In the genomic region with DNA sequence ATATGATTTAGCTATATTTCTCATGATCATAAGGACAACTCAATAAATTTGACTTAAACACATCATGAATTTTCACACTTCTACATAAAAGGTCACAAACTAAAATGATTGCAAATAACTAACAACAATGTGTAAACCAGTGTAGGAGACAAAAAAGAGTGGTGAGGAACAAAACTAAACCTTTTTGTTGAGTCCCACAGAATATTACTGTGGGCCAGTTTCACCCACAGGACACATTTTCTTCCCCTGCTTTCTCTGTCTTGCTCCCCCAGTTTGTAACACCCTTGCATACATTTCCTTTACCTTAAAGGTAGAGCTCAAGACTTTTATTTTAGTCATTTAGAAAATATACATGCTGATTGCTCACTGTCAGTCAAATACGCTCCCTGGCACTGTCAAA, we compare ENCODE assay signal across 21 cellular contexts.
A peak's percentile ranks its signal among the peaks of the same experiment; 100 is the strongest.
DNase-seq lines count a peak whose midpoint lies in the region; ATAC-seq, FAIRE-seq and TF ChIP-seq lines count a peak whose summit lies in the region.
"Had no signal": no experiment of that assay in that cellular context is flagged by ENCODE, and none has a peak within 500 bp of the region (broad histone marks: within the 10 kb centered on the region; RNA-seq: fewer than 3 reads in every experiment).

No MANE protein-coding gene starts in this region.

- POLR2A ChIA-PET in GM10248 (lab: Yijun Ruan, JAX): no interaction called here

- TF ChIP-seq POLR2A in upper lobe of left lung (IDR thresholded peaks at IDR 0.05): no peak

- CTCF ChIA-PET in GM10248 (lab: Yijun Ruan, JAX): interaction anchor here (2.1 to 3.9 kb wide), 7 partner anchors 9 to 600 kb away, joined by 11 to 19 read pairs (median 12); no protein-coding TSS in a partner anchor

- no peaks in the 10 kb centered on the region for H4K20me1 ChIP-seq in GM23338 (replicated peaks; ENCODE audit: insufficient read depth)
- H4K20me1 ChIP-seq in MM.1S (ENCODE audit: insufficient read depth, low read length): no peaks in the 10 kb centered on the region

- no peaks in the 10 kb centered on the region; the same call in 2 of the 3 replicates for H3K36me3 Mint-ChIP-seq in GM23338 (ENCODE audit: low read depth)
- H3K36me3 Mint-ChIP-seq: CD8-positive, alpha-beta memory T cell; IgD-negative memory B cell had no signal

- WGBS in upper lobe of left lung, 2 donors: 65 to 69% methylated on average over 1 of the region's 1 CpG

- no peak overlapping the region for H3K4me3 Mint-ChIP-seq in GM23338
- H3K4me3 Mint-ChIP-seq: CD8-positive, alpha-beta memory T cell; IgD-negative memory B cell; T-helper 1 cell treated with Interleukin-12 subunit alpha and Interleukin-12 subunit beta and Interleukin-4 antibody, amounts not matched to agents 30 μg/mL and 1 μg/mL, for 36 hours had no signal

- TF ChIP-seq EP300 in upper lobe of left lung (IDR thresholded peaks at IDR 0.05): no peak

- H3K9me2 ChIP-seq in GM23338 (ENCODE audit: insufficient read depth) (no peaks in the 10 kb centered on the region), MM.1S (replicated peaks; ENCODE audit: insufficient read depth, low read length) (no peaks in the 10 kb centered on the region)
- H3K9me2 ChIP-seq: SK-N-SH had no signal

- no peak for ATAC-seq in GM23338
- peak; percentile 36 to 52 for ATAC-seq in upper lobe of left lung (ENCODE audit: low FRiP score in 2 of 2)
- ATAC-seq: HCT116 had no signal

- H3K79me2 ChIP-seq in GM23338 (replicated peaks; ENCODE audit: insufficient read depth) (no peaks in the 10 kb centered on the region), MM.1S (ENCODE audit: low read length) (no peaks in the 10 kb centered on the region)

- H3K4me1 Mint-ChIP-seq in GM23338: no peaks in the 10 kb centered on the region
- H3K4me1 Mint-ChIP-seq: CD8-positive, alpha-beta memory T cell; IgD-negative memory B cell had no signal

- H3K27ac Mint-ChIP-seq in GM23338: no peak overlapping the region
- H3K27ac Mint-ChIP-seq: CD8-positive, alpha-beta memory T cell; IgD-negative memory B cell; T-helper 1 cell treated with Interleukin-12 subunit alpha and Interleukin-12 subunit beta and Interleukin-4 antibody, amounts not matched to agents 30 μg/mL and 1 μg/mL, for 36 hours had no signal

- H3K9me3 ChIP-seq in MM.1S (replicated peaks; ENCODE audit: insufficient read depth, low read length): no peaks in the 10 kb centered on the region
- no peaks in the 10 kb centered on the region for H3K9me3 ChIP-seq in upper lobe of left lung
- H3K9me3 ChIP-seq: SK-N-SH had no signal

- H3K9me3 Mint-ChIP-seq in GM23338: peaks cover 13% of the 10 kb centered on the region
- H3K9me3 Mint-ChIP-seq: CD8-positive, alpha-beta memory T cell; IgD-negative memory B cell; T-helper 1 cell treated with Interleukin-12 subunit alpha and Interleukin-12 subunit beta and Interleukin-4 antibody, amounts not matched to agents 30 μg/mL and 1 μg/mL, for 36 hours had no signal

- H3K27me3 ChIP-seq in GM23338 (ENCODE audit: insufficient read depth): no peaks in the 10 kb centered on the region
- no peaks in the 10 kb centered on the region for H3K27me3 ChIP-seq in MM.1S (replicated peaks; ENCODE audit: insufficient read depth, low read length)
- H3K27me3 ChIP-seq in bronchial epithelial cell (ENCODE audit: control insufficient read depth, insufficient read depth, low read length): no peaks in the 10 kb centered on the region
- H3K27me3 ChIP-seq in upper lobe of left lung: no peaks in the 10 kb centered on the region

- no peaks in the 10 kb centered on the region for H3K27me3 Mint-ChIP-seq in GM23338 (ENCODE audit: insufficient read depth, low read depth, poor library complexity)
- H3K27me3 Mint-ChIP-seq: IgD-negative memory B cell had no signal

- peak overlapping the region; percentile 7; the same call in 1 of the 2 replicates for H3K4me3 ChIP-seq in GM23338
- H3K4me3 ChIP-seq in MM.1S (ENCODE audit: low read length): no peak overlapping the region
- H3K4me3 ChIP-seq in bronchial epithelial cell (ENCODE audit: low read depth, low read length): no peak overlapping the region
- H3K4me3 ChIP-seq in upper lobe of left lung: no peak overlapping the region

- no peak overlapping the region for H3K4me2 ChIP-seq in GM23338
- peak overlapping the region; percentile 12; the same call in 1 of the 2 replicates for H3K4me2 ChIP-seq in MM.1S (ENCODE audit: low read depth, low read length)
- H3K4me2 ChIP-seq: SK-N-SH had no signal

- FAIRE-seq in bronchial epithelial cell (lab: Jason Lieb, UNC): peak; percentile 95

- no peaks in the 10 kb centered on the region for H3F3A ChIP-seq in GM23338 (replicated peaks; ENCODE audit: low read depth)
- H3F3A ChIP-seq in MM.1S (ENCODE audit: insufficient read depth, low read length): peaks cover 4% of the 10 kb centered on the region; the same call in 1 of the 2 replicates

- H3K36me3 ChIP-seq in GM23338 (ENCODE audit: insufficient read depth): peaks cover 10% of the 10 kb centered on the region; the same call in 1 of the 2 replicates
- no peaks in the 10 kb centered on the region for H3K36me3 ChIP-seq in MM.1S (replicated peaks; ENCODE audit: insufficient read depth, low read length)
- no peaks in the 10 kb centered on the region for H3K36me3 ChIP-seq in bronchial epithelial cell (ENCODE audit: control insufficient read depth, insufficient read depth, low read length)
- no peaks in the 10 kb centered on the region for H3K36me3 ChIP-seq in upper lobe of left lung

- no peak overlapping the region for H3K9ac ChIP-seq in MM.1S (ENCODE audit: low read length)
- H3K9ac ChIP-seq: SK-N-SH had no signal

- H3K4me1 ChIP-seq in GM23338 (ENCODE audit: insufficient read depth) (no peaks in the 10 kb centered on the region), MM.1S (ENCODE audit: low read length) (peaks cover 10% of the 10 kb centered on the region), upper lobe of left lung (no peaks in the 10 kb centered on the region)

- no peak for DNase-seq in GM23338 (ENCODE audit: low spot score)
- peak; percentile 18 for DNase-seq in MM.1S
- DNase-seq in bronchial epithelial cell (ENCODE audit: low read depth): no peak
- DNase-seq in upper lobe of left lung: no peak
- DNase-seq in HCEC 1CT: no peak
- no peak for DNase-seq in GM10248 (ENCODE audit: extremely low spot score)
- no peak for DNase-seq in NCI-H1105 treated with DMSO at 0.1 percent for 48 hours (lab: John Stamatoyannopoulos, UW)
- DNase-seq: C1 segment of cervical spinal cord; CD8-positive, alpha-beta memory T cell; GOT3; MV-4-11; NCI-H1105; NCI-H2029; NCI-H2227 treated with DMSO at 0.1 percent for 48 hours; NCI-H526 treated with DMSO at 0.1 percent for 48 hours; SIG-M5; SK-N-SH; SW 1271 had no signal

- no peak overlapping the region for H3K27ac ChIP-seq in GM23338 (ENCODE audit: low read depth)
- H3K27ac ChIP-seq in MM.1S (ENCODE audit: low read length): no peak overlapping the region
- no peak overlapping the region for H3K27ac ChIP-seq in upper lobe of left lung

- no peak for TF ChIP-seq CTCF in GM23338 (conservative IDR thresholded peaks at IDR 0.05; ENCODE audit: low read depth in 2 of 2)
- TF ChIP-seq CTCF in MM.1S (IDR thresholded peaks at IDR 0.05; ENCODE audit: low read length): no peak
- no peak for TF ChIP-seq CTCF in bronchial epithelial cell (IDR thresholded peaks at IDR 0.05; ENCODE audit: insufficient read depth, low read length, severe bottlenecking)
- TF ChIP-seq CTCF in upper lobe of left lung (IDR thresholded peaks at IDR 0.05): no peak
- no peak for TF ChIP-seq CTCF in GM10248 (IDR thresholded peaks at IDR 0.05; ENCODE audit: control extremely low read depth, extremely low read depth, low read depth, missing control alignments)

- H2AFZ ChIP-seq in GM23338: no peak overlapping the region
- H2AFZ ChIP-seq in MM.1S (ENCODE audit: low read length): no peak overlapping the region

TF ChIP-seq in GM23338, 12 proteins besides CTCF, POLR2A, EP300 and RAD21 (continues in another document):
- TF ChIP-seq, protein P1, sequence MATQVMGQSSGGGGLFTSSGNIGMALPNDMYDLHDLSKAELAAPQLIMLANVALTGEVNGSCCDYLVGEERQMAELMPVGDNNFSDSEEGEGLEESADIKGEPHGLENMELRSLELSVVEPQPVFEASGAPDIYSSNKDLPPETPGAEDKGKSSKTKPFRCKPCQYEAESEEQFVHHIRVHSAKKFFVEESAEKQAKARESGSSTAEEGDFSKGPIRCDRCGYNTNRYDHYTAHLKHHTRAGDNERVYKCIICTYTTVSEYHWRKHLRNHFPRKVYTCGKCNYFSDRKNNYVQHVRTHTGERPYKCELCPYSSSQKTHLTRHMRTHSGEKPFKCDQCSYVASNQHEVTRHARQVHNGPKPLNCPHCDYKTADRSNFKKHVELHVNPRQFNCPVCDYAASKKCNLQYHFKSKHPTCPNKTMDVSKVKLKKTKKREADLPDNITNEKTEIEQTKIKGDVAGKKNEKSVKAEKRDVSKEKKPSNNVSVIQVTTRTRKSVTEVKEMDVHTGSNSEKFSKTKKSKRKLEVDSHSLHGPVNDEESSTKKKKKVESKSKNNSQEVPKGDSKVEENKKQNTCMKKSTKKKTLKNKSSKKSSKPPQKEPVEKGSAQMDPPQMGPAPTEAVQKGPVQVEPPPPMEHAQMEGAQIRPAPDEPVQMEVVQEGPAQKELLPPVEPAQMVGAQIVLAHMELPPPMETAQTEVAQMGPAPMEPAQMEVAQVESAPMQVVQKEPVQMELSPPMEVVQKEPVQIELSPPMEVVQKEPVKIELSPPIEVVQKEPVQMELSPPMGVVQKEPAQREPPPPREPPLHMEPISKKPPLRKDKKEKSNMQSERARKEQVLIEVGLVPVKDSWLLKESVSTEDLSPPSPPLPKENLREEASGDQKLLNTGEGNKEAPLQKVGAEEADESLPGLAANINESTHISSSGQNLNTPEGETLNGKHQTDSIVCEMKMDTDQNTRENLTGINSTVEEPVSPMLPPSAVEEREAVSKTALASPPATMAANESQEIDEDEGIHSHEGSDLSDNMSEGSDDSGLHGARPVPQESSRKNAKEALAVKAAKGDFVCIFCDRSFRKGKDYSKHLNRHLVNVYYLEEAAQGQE (IDR thresholded peaks at IDR 0.05; ENCODE audit: unreplicated experiment): no peak
